In the genomic region with DNA sequence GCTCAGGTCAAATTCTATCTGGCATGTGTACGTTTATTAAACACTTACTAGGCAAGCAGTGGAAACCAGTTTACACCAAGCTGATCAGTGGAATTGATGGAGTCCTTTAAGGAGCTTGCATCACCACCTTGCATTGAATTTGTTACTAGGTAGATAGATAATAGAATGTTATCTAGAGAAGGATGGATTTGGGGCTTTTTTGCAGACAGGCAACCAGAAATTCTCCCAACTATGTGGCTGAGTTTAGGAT, we compare ENCODE assay signal across 1 cellular context.
TF ChIP-seq lines count a peak whose summit lies in the region.

No MANE protein-coding gene starts in this region.

TF ChIP-seq in HEK293, 187 proteins besides CTCF, POLR2A, EP300 and RAD21 (continued from another document):
- TF ChIP-seq, protein P1, sequence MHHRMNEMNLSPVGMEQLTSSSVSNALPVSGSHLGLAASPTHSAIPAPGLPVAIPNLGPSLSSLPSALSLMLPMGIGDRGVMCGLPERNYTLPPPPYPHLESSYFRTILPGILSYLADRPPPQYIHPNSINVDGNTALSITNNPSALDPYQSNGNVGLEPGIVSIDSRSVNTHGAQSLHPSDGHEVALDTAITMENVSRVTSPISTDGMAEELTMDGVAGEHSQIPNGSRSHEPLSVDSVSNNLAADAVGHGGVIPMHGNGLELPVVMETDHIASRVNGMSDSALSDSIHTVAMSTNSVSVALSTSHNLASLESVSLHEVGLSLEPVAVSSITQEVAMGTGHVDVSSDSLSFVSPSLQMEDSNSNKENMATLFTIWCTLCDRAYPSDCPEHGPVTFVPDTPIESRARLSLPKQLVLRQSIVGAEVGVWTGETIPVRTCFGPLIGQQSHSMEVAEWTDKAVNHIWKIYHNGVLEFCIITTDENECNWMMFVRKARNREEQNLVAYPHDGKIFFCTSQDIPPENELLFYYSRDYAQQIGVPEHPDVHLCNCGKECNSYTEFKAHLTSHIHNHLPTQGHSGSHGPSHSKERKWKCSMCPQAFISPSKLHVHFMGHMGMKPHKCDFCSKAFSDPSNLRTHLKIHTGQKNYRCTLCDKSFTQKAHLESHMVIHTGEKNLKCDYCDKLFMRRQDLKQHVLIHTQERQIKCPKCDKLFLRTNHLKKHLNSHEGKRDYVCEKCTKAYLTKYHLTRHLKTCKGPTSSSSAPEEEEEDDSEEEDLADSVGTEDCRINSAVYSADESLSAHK (tag by site-specific recombination; IDR thresholded peaks at IDR 0.05), result no peak
- TF ChIP-seq KLF7 (tag by site-specific recombination; IDR thresholded peaks at IDR 0.05; ENCODE audit: borderline replicate concordance), result no peak
- TF ChIP-seq ZNF302 (tag by site-specific recombination; IDR thresholded peaks at IDR 0.05; ENCODE audit: low read depth), result no peak
- TF ChIP-seq ZNF555 (tag by site-specific recombination; conservative IDR thresholded peaks at IDR 0.05), result no peak
- no peak for TF ChIP-seq ZNF223 (tag by site-specific recombination; IDR thresholded peaks at IDR 0.05)
TF ChIP-seq in HEK293: peak in this region for 0.
